Comparison of ENCODE assay signal across 1 cellular context in the genomic region with DNA sequence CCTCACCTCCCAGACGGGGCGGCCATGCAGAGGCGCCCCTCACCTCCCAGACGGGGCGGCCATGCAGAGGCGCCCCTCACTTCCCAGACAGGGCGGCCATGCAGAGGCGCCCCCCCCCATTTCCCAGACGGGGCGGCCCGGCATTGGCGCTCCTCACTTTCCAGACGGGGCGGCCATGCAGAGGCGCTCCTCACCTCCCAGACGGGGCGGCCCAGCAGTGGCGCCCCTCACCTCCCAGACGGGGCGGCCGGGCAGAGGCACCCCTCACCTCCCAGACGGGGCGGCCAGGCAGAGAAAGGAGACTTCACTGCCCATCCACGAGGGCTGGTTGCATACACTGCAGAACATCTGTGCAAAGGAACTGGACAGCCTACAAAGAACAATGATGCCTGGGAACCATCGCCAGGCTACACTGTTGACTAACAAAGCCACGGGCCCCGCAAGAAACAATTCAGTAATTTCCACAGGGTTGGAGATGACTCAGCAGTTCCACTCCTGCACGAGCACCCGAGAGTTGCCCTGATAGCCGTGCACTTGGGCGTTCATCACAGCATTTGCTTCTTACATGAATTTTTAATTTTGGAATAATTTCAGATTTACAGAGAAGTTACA.
TF ChIP-seq lines count a peak whose summit lies in the region.

No MANE protein-coding gene starts in this region.

TF ChIP-seq in K562, 482 proteins besides CTCF, POLR2A, EP300 and RAD21 (continued from another document):
- TF ChIP-seq SMC3 (conservative IDR thresholded peaks at IDR 0.05; ENCODE audit: insufficient read depth, low read depth, low read length), result no peak
- TF ChIP-seq C11orf30 (IDR thresholded peaks at IDR 0.05; ENCODE audit: low read depth), result peak; percentile 91
- peak; percentile 92 for TF ChIP-seq MAFF (IDR thresholded peaks at IDR 0.05; ENCODE audit: low read length)
- peak; percentile 38; the same call in 1 of the 2 replicates for TF ChIP-seq BHLHE40 (IDR thresholded peaks at IDR 0.05; ENCODE audit: low read length)
- no peak; the same call in 1 of the 2 replicates for TF ChIP-seq JUND (IDR thresholded peaks at IDR 0.05; ENCODE audit: borderline replicate concordance, low read depth, low read length)
- TF ChIP-seq JUND (tag; IDR thresholded peaks at IDR 0.05; ENCODE audit: borderline replicate concordance, low read depth, low read length), result 0 out of 3 replicates have a peak, but pooled peaks have one; percentile 11
- TF ChIP-seq, protein P1, sequence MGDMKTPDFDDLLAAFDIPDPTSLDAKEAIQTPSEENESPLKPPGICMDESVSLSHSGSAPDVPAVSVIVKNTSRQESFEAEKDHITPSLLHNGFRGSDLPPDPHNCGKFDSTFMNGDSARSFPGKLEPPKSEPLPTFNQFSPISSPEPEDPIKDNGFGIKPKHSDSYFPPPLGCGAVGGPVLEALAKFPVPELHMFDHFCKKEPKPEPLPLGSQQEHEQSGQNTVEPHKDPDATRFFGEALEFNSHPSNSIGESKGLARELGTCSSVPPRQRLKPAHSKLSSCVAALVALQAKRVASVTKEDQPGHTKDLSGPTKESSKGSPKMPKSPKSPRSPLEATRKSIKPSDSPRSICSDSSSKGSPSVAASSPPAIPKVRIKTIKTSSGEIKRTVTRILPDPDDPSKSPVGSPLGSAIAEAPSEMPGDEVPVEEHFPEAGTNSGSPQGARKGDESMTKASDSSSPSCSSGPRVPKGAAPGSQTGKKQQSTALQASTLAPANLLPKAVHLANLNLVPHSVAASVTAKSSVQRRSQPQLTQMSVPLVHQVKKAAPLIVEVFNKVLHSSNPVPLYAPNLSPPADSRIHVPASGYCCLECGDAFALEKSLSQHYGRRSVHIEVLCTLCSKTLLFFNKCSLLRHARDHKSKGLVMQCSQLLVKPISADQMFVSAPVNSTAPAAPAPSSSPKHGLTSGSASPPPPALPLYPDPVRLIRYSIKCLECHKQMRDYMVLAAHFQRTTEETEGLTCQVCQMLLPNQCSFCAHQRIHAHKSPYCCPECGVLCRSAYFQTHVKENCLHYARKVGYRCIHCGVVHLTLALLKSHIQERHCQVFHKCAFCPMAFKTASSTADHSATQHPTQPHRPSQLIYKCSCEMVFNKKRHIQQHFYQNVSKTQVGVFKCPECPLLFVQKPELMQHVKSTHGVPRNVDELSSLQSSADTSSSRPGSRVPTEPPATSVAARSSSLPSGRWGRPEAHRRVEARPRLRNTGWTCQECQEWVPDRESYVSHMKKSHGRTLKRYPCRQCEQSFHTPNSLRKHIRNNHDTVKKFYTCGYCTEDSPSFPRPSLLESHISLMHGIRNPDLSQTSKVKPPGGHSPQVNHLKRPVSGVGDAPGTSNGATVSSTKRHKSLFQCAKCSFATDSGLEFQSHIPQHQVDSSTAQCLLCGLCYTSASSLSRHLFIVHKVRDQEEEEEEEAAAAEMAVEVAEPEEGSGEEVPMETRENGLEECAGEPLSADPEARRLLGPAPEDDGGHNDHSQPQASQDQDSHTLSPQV (IDR thresholded peaks at IDR 0.05), result no peak
- peak; percentile 31; the same call in 1 of the 2 replicates for TF ChIP-seq FOSL1 (tag; conservative IDR thresholded peaks at IDR 0.05)
- TF ChIP-seq ARID1B (IDR thresholded peaks at IDR 0.05), result 0 out of 2 replicates have a peak, but pooled peaks have one; percentile 7
- TF ChIP-seq ZNF316 (IDR thresholded peaks at IDR 0.05), result peak; percentile 94
- TF ChIP-seq, protein P2, sequence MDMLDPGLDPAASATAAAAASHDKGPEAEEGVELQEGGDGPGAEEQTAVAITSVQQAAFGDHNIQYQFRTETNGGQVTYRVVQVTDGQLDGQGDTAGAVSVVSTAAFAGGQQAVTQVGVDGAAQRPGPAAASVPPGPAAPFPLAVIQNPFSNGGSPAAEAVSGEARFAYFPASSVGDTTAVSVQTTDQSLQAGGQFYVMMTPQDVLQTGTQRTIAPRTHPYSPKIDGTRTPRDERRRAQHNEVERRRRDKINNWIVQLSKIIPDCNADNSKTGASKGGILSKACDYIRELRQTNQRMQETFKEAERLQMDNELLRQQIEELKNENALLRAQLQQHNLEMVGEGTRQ (CRISPR knock-in tag; IDR thresholded peaks at IDR 0.05), result no peak
- TF ChIP-seq HDAC1 (IDR thresholded peaks at IDR 0.05), result no peak
- peak; percentile 91 for TF ChIP-seq NFE2 (IDR thresholded peaks at IDR 0.05; ENCODE audit: low read depth)
- peak; percentile 96 for TF ChIP-seq MAFG (tag; conservative IDR thresholded peaks at IDR 0.05)
- TF ChIP-seq BACH1 (tag; IDR thresholded peaks at IDR 0.05), result peak; percentile 65; the same call in 1 of the 2 replicates
TF ChIP-seq in K562: peak in this region for 14.
